In genomic region chr20:58538752-58539151, GRCh38 we compare ENCODE assay signal across 25 cellular contexts. TPM values are rescaled to one million over a fixed set of nuclear protein-coding genes. Genes with fewer than 3 reads are reported as not detected.
DNase-seq lines count a peak whose midpoint lies in the region; ATAC-seq and FAIRE-seq lines count a peak whose summit lies in the region.
"Had no signal": no experiment of that assay in that cellular context is flagged by ENCODE, and none has a peak within 500 bp of the region (broad histone marks: within the 10 kb centered on the region; RNA-seq: fewer than 3 reads in every experiment).

No MANE protein-coding gene starts in this region.

- peak; percentile 97 for FAIRE-seq in RCC 7860 (lab: Jason Lieb, UNC)
- FAIRE-seq: frontal cortex had no signal

- no peak for ATAC-seq in HG03565 (IDR thresholded peaks at IDR 0.05; ENCODE audit: unreplicated experiment)
- ATAC-seq: naive thymus-derived CD4-positive, alpha-beta T cell; sciatic nerve; stimulated activated naive B cell treated with anti-CD40 and anti-IgM and Interleukin-4, amounts not matched to agents 10 μg/mL and 1 μg/mL and 100 μg/mL, for 72 hours had no signal

- peak; percentile 39 for DNase-seq in A172 (ENCODE audit: low spot score)
- peak; percentile 62 for DNase-seq in EH (ENCODE audit: low read depth)
- DNase-seq in RCC 7860 (ENCODE audit: low spot score) = peak; percentile 92
- peak; percentile 69 for DNase-seq in iris pigment epithelial cell (ENCODE audit: low read depth)
- no peak for DNase-seq in cerebellum (ENCODE audit: low spot score)
- no peak for DNase-seq in NCI-H2171 treated with DMSO at 0.1 percent for 48 hours (lab: John Stamatoyannopoulos, UW)
- DNase-seq: activated CD4-positive, CD25-positive, alpha-beta regulatory T cell; AML-193; caudate nucleus; CD8-positive, alpha-beta memory T cell; DMS53; Kasumi-1; mesendoderm; naive thymus-derived CD4-positive, alpha-beta T cell; NCI-H510A treated with DMSO at 0.1 percent for 48 hours; NK-92 treated with Interleukin-12 subunit alpha and Interleukin-12 subunit beta, amount 100 ng/mL, for 24 hours; ovary; Peyer's patch; SK-N-SH; stimulated activated naive B cell treated with anti-CD40 and anti-IgM and Interleukin-4, amounts not matched to agents 10 μg/mL and 1 μg/mL and 100 μg/mL, for 72 hours; T-helper 9 cell; tibial artery had no signal

RNA-seq across cellular contexts. Expression of gene APCDD1L, which starts 23.6 kb away (rescaled TPM):
- 0.78 and 2.4 TPM in 2 replicates for total RNA-seq in A172 (2014; rRNA removed; shearing (Covaris generic))
- total RNA-seq in cerebellum = not detected
- total RNA-seq: CD8-positive, alpha-beta memory T cell; frontal cortex; naive thymus-derived CD4-positive, alpha-beta T cell; Peyer's patch had no signal

Comparison
In these comparisons a context has a peak if more than half of its experiments do, and no peak if none do; other contexts are left out.
1. DNase-seq: peak in A172 (single experiment), EH (single experiment), RCC 7860 (single experiment) and iris pigment epithelial cell (single experiment); none in cerebellum (single experiment) and NCI-H2171 treated with DMSO at 0.1 percent for 48 hours (single experiment).